1 cellular context compared by ENCODE assay signal in the genomic region with DNA sequence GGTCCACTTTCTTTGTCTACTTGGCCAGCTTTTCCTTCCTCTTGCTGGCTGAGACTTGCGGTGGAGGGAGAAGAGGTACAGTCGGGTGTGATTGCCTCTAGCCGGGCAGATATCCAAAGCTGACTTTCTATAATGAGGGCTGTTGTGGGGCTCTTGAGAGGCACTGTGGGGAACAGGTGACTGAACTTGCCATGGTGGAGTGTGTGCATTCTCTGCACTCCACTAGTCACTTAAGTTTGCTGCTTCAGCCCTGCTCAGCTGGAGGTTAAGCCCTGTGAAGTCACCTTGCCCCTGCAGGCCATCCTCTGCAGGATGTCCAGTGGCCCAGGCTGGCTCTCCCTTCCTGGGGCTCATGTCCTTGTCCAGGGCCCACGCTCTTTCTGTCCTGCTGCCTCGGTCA.
TF ChIP-seq lines count a peak whose summit lies in the region.

No MANE protein-coding gene starts in this region.

TF ChIP-seq in SK-N-SH, 30 proteins besides CTCF, POLR2A, EP300 and RAD21 (continued from another document):
- no peak for TF ChIP-seq FOSL2 (IDR thresholded peaks at IDR 0.05; ENCODE audit: borderline replicate concordance, low read depth)
- TF ChIP-seq RFX5 (IDR thresholded peaks at IDR 0.05; ENCODE audit: low read length), result no peak
- no peak for TF ChIP-seq CHD2 (IDR thresholded peaks at IDR 0.05; ENCODE audit: low read length, partially characterized antibody)
- no peak for TF ChIP-seq RXRA (IDR thresholded peaks at IDR 0.05; ENCODE audit: borderline replicate concordance, low read depth)
- TF ChIP-seq TEAD4 (IDR thresholded peaks at IDR 0.05; ENCODE audit: borderline replicate concordance, insufficient read depth), result no peak
- no peak for TF ChIP-seq GABPA (IDR thresholded peaks at IDR 0.05; ENCODE audit: low read depth)
- TF ChIP-seq NRF1 (IDR thresholded peaks at IDR 0.05; ENCODE audit: low read depth, low read length), result no peak
- no peak for TF ChIP-seq MAX (IDR thresholded peaks at IDR 0.05; ENCODE audit: low read depth)
- TF ChIP-seq JUND (IDR thresholded peaks at IDR 0.05), result no peak
